Comparison of ENCODE assay signal across 19 cellular contexts in genomic region chr18:43525149-43525548, GRCh38.
A peak's percentile ranks its signal among the peaks of the same experiment; 100 is the strongest.
DNase-seq lines count a peak whose midpoint lies in the region; ATAC-seq and TF ChIP-seq lines count a peak whose summit lies in the region.
"Had no signal": no experiment of that assay in that cellular context is flagged by ENCODE, and none has a peak within 500 bp of the region (broad histone marks: within the 10 kb centered on the region; RNA-seq: fewer than 3 reads in every experiment).

No MANE protein-coding gene starts in this region.

- no peaks in the 10 kb centered on the region for H3K36me3 ChIP-seq in SK-N-SH (replicated peaks in 1 of 2; ENCODE audit: control insufficient read depth in 1 of 2, insufficient read depth in 2 of 2, low read length in 1 of 2)
- H3K36me3 ChIP-seq in mammary epithelial cell (ENCODE audit: insufficient read depth, low read length): no peaks in the 10 kb centered on the region
- H3K36me3 ChIP-seq in testis (ENCODE audit: low read depth, missing control alignments): no peaks in the 10 kb centered on the region
- no peaks in the 10 kb centered on the region for H3K36me3 ChIP-seq in gastroesophageal sphincter
- no peaks in the 10 kb centered on the region for H3K36me3 ChIP-seq in mesenchymal stem cell (ENCODE audit: control insufficient read depth in 1 of 2, insufficient read depth in 2 of 2, low read depth in 1 of 2, low read length in 2 of 2)
- H3K36me3 ChIP-seq: suprapubic skin had no signal

- no peaks in the 10 kb centered on the region for H4K20me1 ChIP-seq in SK-N-SH (ENCODE audit: insufficient read depth)
- no peaks in the 10 kb centered on the region for H4K20me1 ChIP-seq in mammary epithelial cell (ENCODE audit: insufficient read depth, low read length)

- H2BK15ac ChIP-seq in mesenchymal stem cell (ENCODE audit: low read depth, poor library complexity, severe bottlenecking): no peak overlapping the region

- H4K91ac ChIP-seq in mesenchymal stem cell (ENCODE audit: low read length): no peak overlapping the region

- CTCF ChIA-PET in SK-N-SH (lab: Yijun Ruan, JAX): no interaction called here
- CTCF ChIA-PET in mammary epithelial cell (lab: Charles Lee; ENCODE audit: low non-redundant PET): no interaction called here

- no peak overlapping the region for H2AK5ac ChIP-seq in mesenchymal stem cell (ENCODE audit: low read length, severe bottlenecking)

- H3K18ac ChIP-seq in mesenchymal stem cell (ENCODE audit: low read depth in 1 of 2, low read length in 2 of 2): no peak overlapping the region

- H3K23ac ChIP-seq in mesenchymal stem cell (ENCODE audit: low read length in 2 of 2): no peak overlapping the region

- H3K79me2 ChIP-seq in SK-N-SH (ENCODE audit: insufficient read depth) (no peaks in the 10 kb centered on the region), mammary epithelial cell (ENCODE audit: insufficient read depth, low read length) (no peaks in the 10 kb centered on the region)

- H3K9ac ChIP-seq in SK-N-SH: no peak overlapping the region
- H3K9ac ChIP-seq in mammary epithelial cell (ENCODE audit: insufficient read depth, low read length): no peak overlapping the region
- H3K9ac ChIP-seq in mesenchymal stem cell (ENCODE audit: low read length): no peak overlapping the region

- BruUV-seq in mammary epithelial cell (replicated peaks; lab: Mats Ljungman, UMichigan): no TSS peak

- H2BK120ac ChIP-seq in mesenchymal stem cell (ENCODE audit: low read depth, low read length): no peak overlapping the region

- no peak overlapping the region for H4K8ac ChIP-seq in mesenchymal stem cell (ENCODE audit: low read length)

- H3K27ac ChIP-seq in SK-N-SH (ENCODE audit: low read depth in 2 of 2, low read length in 1 of 2): no peak overlapping the region
- H3K27ac ChIP-seq in mammary epithelial cell (ENCODE audit: insufficient read depth, low read depth, low read length): peak overlapping the region; percentile 80
- H3K27ac ChIP-seq in testis: no peak overlapping the region
- no peak overlapping the region for H3K27ac ChIP-seq in gastroesophageal sphincter
- no peak overlapping the region for H3K27ac ChIP-seq in mesenchymal stem cell (ENCODE audit: low read length, poor library complexity, severe bottlenecking)
- H3K27ac ChIP-seq: dorsolateral prefrontal cortex, epithelial cell of prostate, suprapubic skin had no signal

- no peak for TF ChIP-seq CTCF in SK-N-SH (IDR thresholded peaks at IDR 0.05)
- TF ChIP-seq CTCF in mammary epithelial cell (conservative IDR thresholded peaks at IDR 0.05 in 1 of 2, IDR thresholded peaks at IDR 0.05 in 1 of 2; ENCODE audit: extremely low read depth in 1 of 2, insufficient read depth in 1 of 2, low read depth in 1 of 2, low read length in 2 of 2): no peak
- TF ChIP-seq CTCF in testis (IDR thresholded peaks at IDR 0.05): no peak
- no peak for TF ChIP-seq CTCF in gastroesophageal sphincter (IDR thresholded peaks at IDR 0.05)

- no peak overlapping the region for H3K4ac ChIP-seq in mesenchymal stem cell (ENCODE audit: low read depth in 1 of 2, low read length in 2 of 2)

- H3K4me1 ChIP-seq in SK-N-SH (ENCODE audit: control insufficient read depth in 1 of 2, insufficient read depth in 2 of 2, low read depth in 1 of 2, low read length in 1 of 2): no peaks in the 10 kb centered on the region
- H3K4me1 ChIP-seq in mammary epithelial cell (ENCODE audit: insufficient read depth, low read length): peaks cover 14% of the 10 kb centered on the region
- H3K4me1 ChIP-seq in testis: no peaks in the 10 kb centered on the region
- H3K4me1 ChIP-seq in gastroesophageal sphincter: peaks cover 0 to 10% (median 4%) of the 10 kb centered on the region in 3 donors
- no peaks in the 10 kb centered on the region for H3K4me1 ChIP-seq in mesenchymal stem cell (ENCODE audit: control insufficient read depth, insufficient read depth, low read depth, low read length)
- H3K4me1 ChIP-seq: foreskin keratinocyte, suprapubic skin had no signal

- POLR2A ChIA-PET in SK-N-SH (lab: Yijun Ruan, JAX): no interaction called here

- H3K9me3 ChIP-seq in SK-N-SH (no peaks in the 10 kb centered on the region), mammary epithelial cell (replicated peaks; ENCODE audit: insufficient read depth, low read length) (no peaks in the 10 kb centered on the region), testis (no peaks in the 10 kb centered on the region), gastroesophageal sphincter (no peaks in the 10 kb centered on the region), mesenchymal stem cell (ENCODE audit: control insufficient read depth, low read length) (no peaks in the 10 kb centered on the region)
- H3K9me3 ChIP-seq: suprapubic skin had no signal

- no peaks in the 10 kb centered on the region for H3K9me2 ChIP-seq in SK-N-SH

- no peak for TF ChIP-seq RAD21 in SK-N-SH (IDR thresholded peaks at IDR 0.05; ENCODE audit: low read length)

- no peaks in the 10 kb centered on the region for H3F3A ChIP-seq in SK-N-SH (replicated peaks; ENCODE audit: insufficient read depth)

- H3K27me3 ChIP-seq in SK-N-SH (ENCODE audit: insufficient read depth): no peaks in the 10 kb centered on the region
- peaks cover 1% of the 10 kb centered on the region for H3K27me3 ChIP-seq in mammary epithelial cell (ENCODE audit: insufficient read depth, low read length)
- H3K27me3 ChIP-seq in testis: no peaks in the 10 kb centered on the region
- H3K27me3 ChIP-seq in gastroesophageal sphincter: no peaks in the 10 kb centered on the region
- no peaks in the 10 kb centered on the region for H3K27me3 ChIP-seq in mesenchymal stem cell (ENCODE audit: control insufficient read depth in 1 of 2, insufficient read depth in 1 of 2, low read length in 2 of 2)
- H3K27me3 ChIP-seq: dorsolateral prefrontal cortex, foreskin keratinocyte, suprapubic skin had no signal

- no peak for ATAC-seq in SK-N-SH treated with all-trans-retinoic acid at 6 μM for 48 hours
- no peak for ATAC-seq in HG02759 (IDR thresholded peaks at IDR 0.05; ENCODE audit: unreplicated experiment)
- no peak for ATAC-seq in gastroesophageal sphincter
- ATAC-seq: foreskin keratinocyte, HCT116, left colon, Panc1 had no signal

- no peak overlapping the region for H3K4me3 ChIP-seq in SK-N-SH (ENCODE audit: low read depth in 2 of 2, low read length in 1 of 2)
- H3K4me3 ChIP-seq in mammary epithelial cell (replicated peaks in 1 of 3; ENCODE audit: insufficient read depth in 1 of 3, low read depth in 2 of 3, low read length in 3 of 3): no peak overlapping the region
- no peak overlapping the region for H3K4me3 ChIP-seq in testis
- H3K4me3 ChIP-seq in gastroesophageal sphincter: no peak overlapping the region
- no peak overlapping the region for H3K4me3 ChIP-seq in mesenchymal stem cell (ENCODE audit: insufficient read depth in 1 of 2, low read depth in 1 of 2, low read length in 2 of 2)
- H3K4me3 ChIP-seq: dorsolateral prefrontal cortex, suprapubic skin had no signal

- H2BK12ac ChIP-seq in mesenchymal stem cell (ENCODE audit: low read length in 2 of 2): no peak overlapping the region

- H3K4me2 ChIP-seq in SK-N-SH (no peak overlapping the region), mammary epithelial cell (ENCODE audit: insufficient read depth, low read depth, low read length) (no peak overlapping the region), mesenchymal stem cell (ENCODE audit: low read length, poor library complexity, severe bottlenecking) (no peak overlapping the region)

- TF ChIP-seq EP300 in SK-N-SH (IDR thresholded peaks at IDR 0.05; ENCODE audit: borderline replicate concordance in 1 of 2, low read depth in 1 of 2, low read length in 1 of 2) (peak in 1 of 2 experiments; percentile 67; a peak in 2 of 4 replicates), gastroesophageal sphincter (IDR thresholded peaks at IDR 0.05) (no peak)

- H2AFZ ChIP-seq in SK-N-SH (ENCODE audit: low read depth) (no peak overlapping the region), mammary epithelial cell (ENCODE audit: low read depth, low read length) (no peak overlapping the region), mesenchymal stem cell (ENCODE audit: low read depth, low read length) (no peak overlapping the region)

- intact Hi-C loops in mammary epithelial cell (cut with micrococcal nuclease) (no loop called here), testis (cut with DNase I; ENCODE audit: low total_unique reads) (no loop called here)

- in situ Hi-C loops in mammary epithelial cell (cut with MboI; ENCODE audit: low sequenced_read_pairs in 2 of 2): no loop called here

- no peak overlapping the region for H2BK5ac ChIP-seq in mesenchymal stem cell (ENCODE audit: low read depth, low read length, poor library complexity, severe bottlenecking)

- DNase-seq in SK-N-SH (peak; percentile 27), NCI-H1694 treated with DMSO at 0.1 percent for 48 hours (lab: John Stamatoyannopoulos, UW) (peak; percentile 52), mammary epithelial cell (peak; percentile 49), testis (peak; percentile 26), mesenchymal stem cell (no peak)
- DNase-seq: activated CD4-positive, alpha-beta T cell treated with anti-CD3 and anti-CD28 coated beads, Interleukin-2, amount 10 ng/mL, durations not matched to agents 7 days and 5 days; activated CD8-positive, alpha-beta memory T cell treated with anti-CD3 and anti-CD28 coated beads, Interleukin-2, amount 50 U/mL, for 4 hours; activated gamma-delta T cell; foreskin keratinocyte; left colon; NCI-H2081 treated with DMSO at 0.1 percent for 48 hours had no signal

- dilution Hi-C loops in mammary epithelial cell (cut with HindIII; ENCODE audit: low sequenced_read_pairs): no loop called here

- WGBS in SK-N-SH (ENCODE audit: low lambda C conversion rate): 0% methylated on average over 2 of the region's 2 CpGs
- WGBS in mammary epithelial cell (ENCODE audit: low coverage, missing lambda C conversion rate): 0% methylated on average over 2 of the region's 2 CpGs
- 30 to 33% methylated on average over 2 of the region's 2 CpGs for WGBS in testis, 2 donors
- 13 to 19% methylated on average over 2 of the region's 2 CpGs for WGBS in gastroesophageal sphincter (ENCODE audit: low coverage in 1 of 2), 2 donors
- no CpG with 5 or more reads among the region's 2 CpGs for WGBS in mesenchymal stem cell

- no peaks in the 10 kb centered on the region for H3K79me1 ChIP-seq in mesenchymal stem cell (replicated peaks; ENCODE audit: low read length, poor library complexity, severe bottlenecking)

- no peak overlapping the region for H3K14ac ChIP-seq in mesenchymal stem cell (ENCODE audit: low read length in 2 of 2)

- TF ChIP-seq POLR2A in testis (IDR thresholded peaks at IDR 0.05) (no peak), gastroesophageal sphincter (IDR thresholded peaks at IDR 0.05) (no peak)

TF ChIP-seq in SK-N-SH, 30 proteins besides CTCF, POLR2A, EP300 and RAD21:
- TF ChIP-seq RCOR1 (IDR thresholded peaks at IDR 0.05; ENCODE audit: low read length) (peak; percentile 61; the same call in 1 of the 2 replicates), NRF1 (IDR thresholded peaks at IDR 0.05; ENCODE audit: low read depth, low read length) (no peak)
TF ChIP-seq in SK-N-SH: peak in this region for 1.

TF ChIP-seq in SK-N-SH treated with all-trans-retinoic acid at 6 μM for 48 hours, 23 proteins besides CTCF, POLR2A, EP300 and RAD21 (continues in another document):
- TF ChIP-seq BACH2 (CRISPR knock-in tag; IDR thresholded peaks at IDR 0.05; ENCODE audit: borderline replicate concordance): no peak
